20 cellular contexts compared by ENCODE assay signal in the genomic region with DNA sequence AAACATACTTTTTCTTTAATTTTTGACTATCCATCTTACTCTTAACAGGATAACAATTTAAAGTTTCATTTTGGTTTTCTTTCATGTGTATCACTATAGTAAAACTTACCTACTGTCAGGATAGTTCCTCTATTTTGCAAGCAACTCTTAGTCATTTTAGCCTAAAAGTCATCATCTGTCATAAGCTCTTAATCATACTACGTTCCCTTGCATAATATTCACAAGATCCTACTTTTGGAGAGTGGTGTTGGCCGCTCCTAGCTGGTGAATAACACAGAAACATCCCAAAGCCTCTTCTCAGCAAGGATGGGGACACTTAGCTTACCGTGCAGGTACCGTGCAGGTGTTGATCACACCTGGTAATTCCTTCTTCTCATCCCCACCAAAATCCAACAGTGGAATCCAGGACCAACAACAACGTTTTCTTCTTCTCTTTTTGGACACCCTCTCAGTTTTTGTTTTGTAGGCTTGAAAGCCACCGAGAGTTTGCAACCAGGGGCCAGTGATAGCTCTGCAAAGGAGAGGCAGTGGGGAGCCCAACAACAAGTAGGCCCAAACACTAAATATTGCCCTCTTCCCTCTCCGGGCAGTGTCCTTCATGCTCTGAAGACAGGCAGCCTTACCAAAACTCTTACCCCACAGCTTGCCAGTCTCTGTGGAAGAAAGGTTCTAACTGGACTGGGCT. TPM values are rescaled to one million over a fixed set of nuclear protein-coding genes. Genes with fewer than 3 reads are reported as not detected.
DNase-seq lines count a peak whose midpoint lies in the region; ATAC-seq and TF ChIP-seq lines count a peak whose summit lies in the region.
"Had no signal": no experiment of that assay in that cellular context is flagged by ENCODE, and none has a peak within 500 bp of the region (broad histone marks: within the 10 kb centered on the region; RNA-seq: fewer than 3 reads in every experiment).

No MANE protein-coding gene starts in this region.

- no peak for TF ChIP-seq POLR2A in gastrocnemius medialis (IDR thresholded peaks at IDR 0.05)

- in situ Hi-C loops in gastrocnemius medialis (cut with MboI; ENCODE audit: low sequenced_read_pairs in 4 of 4), result no loop called here

- H3K4me3 ChIP-seq in gastrocnemius medialis, result peak overlapping the region; percentile 26 to 46 (median 34)
- H3K4me3 ChIP-seq: upper lobe of right lung had no signal

- H3K27me3 ChIP-seq in gastrocnemius medialis, result no peaks in the 10 kb centered on the region
- H3K27me3 ChIP-seq: upper lobe of right lung had no signal

- TF ChIP-seq CTCF in gastrocnemius medialis (IDR thresholded peaks at IDR 0.05 in 4 of 5, conservative IDR thresholded peaks at IDR 0.05 in 1 of 5), result no peak

- H3K36me3 ChIP-seq in gastrocnemius medialis, result no peaks in the 10 kb centered on the region
- H3K36me3 ChIP-seq: upper lobe of right lung had no signal

- H3K27me3 Mint-ChIP-seq in activated CD8-positive, alpha-beta memory T cell treated with anti-CD3 and anti-CD28 coated beads, Interleukin-2, amount 10 ng/mL, durations not matched to agents 7 days and 5 days, result no peaks in the 10 kb centered on the region
- H3K27me3 Mint-ChIP-seq in activated naive CD4-positive, alpha-beta T cell treated with anti-CD3 and anti-CD28 coated beads, Interleukin-2, amount 10 ng/mL, durations not matched to agents 7 days and 5 days, result no peaks in the 10 kb centered on the region
- H3K27me3 Mint-ChIP-seq: activated CD4-positive, alpha-beta T cell treated with anti-CD3 and anti-CD28 coated beads, Interleukin-2, amount 10 ng/mL, durations not matched to agents 7 days and 5 days had no signal

- intact Hi-C loops in gastrocnemius medialis (cut with DNase I; ENCODE audit: low total_unique reads), result loop anchor here (2.0 to 5.0 kb wide), 2 partner anchors 45 to 142 kb away; no protein-coding TSS in a partner anchor

- peaks cover 34 to 56% of the 10 kb centered on the region in 2 donors for H3K4me1 ChIP-seq in gastrocnemius medialis
- H3K4me1 ChIP-seq: upper lobe of right lung had no signal

- H3K36me3 Mint-ChIP-seq in activated CD8-positive, alpha-beta memory T cell treated with anti-CD3 and anti-CD28 coated beads, Interleukin-2, amount 10 ng/mL, durations not matched to agents 7 days and 5 days, result peaks cover 18% of the 10 kb centered on the region
- H3K36me3 Mint-ChIP-seq in activated naive CD4-positive, alpha-beta T cell treated with anti-CD3 and anti-CD28 coated beads, Interleukin-2, amount 10 ng/mL, durations not matched to agents 7 days and 5 days, result peaks cover 2% of the 10 kb centered on the region
- H3K36me3 Mint-ChIP-seq: mesothelial cell of epicardium had no signal

- no peak for DNase-seq in activated CD8-positive, alpha-beta memory T cell treated with anti-CD3 and anti-CD28 coated beads, Interleukin-2, amount 10 ng/mL, durations not matched to agents 7 days and 5 days
- DNase-seq in activated CD8-positive, alpha-beta memory T cell treated with anti-CD3 and anti-CD28 coated beads, Interleukin-2, amount 50 U/mL, for 4 hours, result no peak
- DNase-seq in RKO (ENCODE audit: low spot score) (peak; percentile 50), epithelial cell of prostate (ENCODE audit: low read depth, low spot score) (peak; percentile 20), gastrocnemius medialis (no peak), Ammon's horn (ENCODE audit: low spot score) (no peak)
- no peak for DNase-seq in activated naive CD4-positive, alpha-beta T cell treated with anti-CD3 and anti-CD28 coated beads, Interleukin-2, amount 10 ng/mL, durations not matched to agents 7 days and 5 days
- DNase-seq: activated CD4-positive, alpha-beta T cell treated with anti-CD3 and anti-CD28 coated beads, Interleukin-2, amount 10 ng/mL, durations not matched to agents 7 days and 5 days; activated naive CD4-positive, alpha-beta T cell; Calu3; effector CD8-positive, alpha-beta T cell; NCI-H1436 treated with DMSO at 0.1 percent for 48 hours; NCI-H2171; nephron progenitor cell; stimulated activated CD4-positive, alpha-beta T cell treated with anti-CD3 and anti-CD28 coated beads, Interleukin-4, amount 100 ng/mL, for 24 hours; upper lobe of right lung had no signal

- CTCF ChIA-PET in activated CD8-positive, alpha-beta memory T cell treated with anti-CD3 and anti-CD28 coated beads, Interleukin-2, amount 10 ng/mL, durations not matched to agents 7 days and 5 days (lab: Charles Lee), result interaction anchor here (1.3 kb wide), 1 partner anchor 45 kb away, joined by 3 read pairs; no protein-coding TSS in a partner anchor
- CTCF ChIA-PET in activated naive CD4-positive, alpha-beta T cell treated with anti-CD3 and anti-CD28 coated beads, Interleukin-2, amount 10 ng/mL, durations not matched to agents 7 days and 5 days (lab: Charles Lee), result interaction anchor here (0.9 kb wide), 1 partner anchor 25 kb away, joined by 4 read pairs; no protein-coding TSS in a partner anchor

- H3K27ac ChIP-seq in epithelial cell of prostate (no peak overlapping the region), gastrocnemius medialis (peak overlapping the region; percentile 84 to 92 (median 86))
- H3K27ac ChIP-seq: 22Rv1, upper lobe of right lung had no signal

- no peaks in the 10 kb centered on the region for H3K9me3 ChIP-seq in gastrocnemius medialis
- H3K9me3 ChIP-seq: upper lobe of right lung had no signal

- no peak overlapping the region for H3K4me3 Mint-ChIP-seq in activated CD8-positive, alpha-beta memory T cell treated with anti-CD3 and anti-CD28 coated beads, Interleukin-2, amount 10 ng/mL, durations not matched to agents 7 days and 5 days
- H3K4me3 Mint-ChIP-seq in activated naive CD4-positive, alpha-beta T cell treated with anti-CD3 and anti-CD28 coated beads, Interleukin-2, amount 10 ng/mL, durations not matched to agents 7 days and 5 days, result no peak overlapping the region
- H3K4me3 Mint-ChIP-seq: activated CD4-positive, alpha-beta T cell treated with anti-CD3 and anti-CD28 coated beads, Interleukin-2, amount 10 ng/mL, durations not matched to agents 7 days and 5 days; mesothelial cell of epicardium; nephron progenitor cell had no signal

- H3K9me3 Mint-ChIP-seq in activated CD8-positive, alpha-beta memory T cell treated with anti-CD3 and anti-CD28 coated beads, Interleukin-2, amount 10 ng/mL, durations not matched to agents 7 days and 5 days (ENCODE audit: low read depth), result peaks cover 2% of the 10 kb centered on the region
- H3K9me3 Mint-ChIP-seq in activated naive CD4-positive, alpha-beta T cell treated with anti-CD3 and anti-CD28 coated beads, Interleukin-2, amount 10 ng/mL, durations not matched to agents 7 days and 5 days, result no peaks in the 10 kb centered on the region
- H3K9me3 Mint-ChIP-seq: activated CD4-positive, alpha-beta T cell treated with anti-CD3 and anti-CD28 coated beads, Interleukin-2, amount 10 ng/mL, durations not matched to agents 7 days and 5 days had no signal

- peak overlapping the region; percentile 21 for H3K27ac Mint-ChIP-seq in activated CD8-positive, alpha-beta memory T cell treated with anti-CD3 and anti-CD28 coated beads, Interleukin-2, amount 10 ng/mL, durations not matched to agents 7 days and 5 days
- no peak overlapping the region for H3K27ac Mint-ChIP-seq in activated naive CD4-positive, alpha-beta T cell treated with anti-CD3 and anti-CD28 coated beads, Interleukin-2, amount 10 ng/mL, durations not matched to agents 7 days and 5 days
- H3K27ac Mint-ChIP-seq: activated CD4-positive, alpha-beta T cell treated with anti-CD3 and anti-CD28 coated beads, Interleukin-2, amount 10 ng/mL, durations not matched to agents 7 days and 5 days; mesothelial cell of epicardium; nephron progenitor cell had no signal

- ATAC-seq in activated CD8-positive, alpha-beta memory T cell treated with anti-CD3 and anti-CD28 coated beads, Interleukin-2, amount 10 ng/mL, durations not matched to agents 7 days and 5 days, result no peak
- ATAC-seq in gastrocnemius medialis (peak; percentile 16 to 48), HG03457 (IDR thresholded peaks at IDR 0.05; ENCODE audit: unreplicated experiment) (no peak)
- ATAC-seq: upper lobe of right lung had no signal

- H3K4me1 Mint-ChIP-seq in activated CD8-positive, alpha-beta memory T cell treated with anti-CD3 and anti-CD28 coated beads, Interleukin-2, amount 10 ng/mL, durations not matched to agents 7 days and 5 days, result peaks cover 8% of the 10 kb centered on the region
- peaks cover 3% of the 10 kb centered on the region for H3K4me1 Mint-ChIP-seq in activated naive CD4-positive, alpha-beta T cell treated with anti-CD3 and anti-CD28 coated beads, Interleukin-2, amount 10 ng/mL, durations not matched to agents 7 days and 5 days
- H3K4me1 Mint-ChIP-seq: activated CD4-positive, alpha-beta T cell treated with anti-CD3 and anti-CD28 coated beads, Interleukin-2, amount 10 ng/mL, durations not matched to agents 7 days and 5 days; nephron progenitor cell had no signal

RNA-seq across cellular contexts. Expression of a gene that starts 0.4 kb away (rescaled TPM):
- total RNA-seq in activated CD8-positive, alpha-beta memory T cell treated with anti-CD3 and anti-CD28 coated beads, Interleukin-2, amount 10 ng/mL, durations not matched to agents 7 days and 5 days, result 10 to 100 TPM in 1 of 2 experiments, 1 to 10 TPM in 1; 2.4 to 15.5 TPM
- 100 to 1,000 TPM in 2 of 4 donors, 10 to 100 TPM in 2; 87.1 to 115 (median 99.6) TPM for total RNA-seq in gastrocnemius medialis
- total RNA-seq: RPMI7951 had no signal

Comparison
In these comparisons a context has a peak if more than half of its experiments do, and no peak if none do; other contexts are left out.
1. ATAC-seq: peak in gastrocnemius medialis (2 of 2); none in activated CD8-positive, alpha-beta memory T cell treated with anti-CD3 and anti-CD28 coated beads, Interleukin-2, amount 10 ng/mL, durations not matched to agents 7 days and 5 days (single experiment) and HG03457 (single experiment).
2. DNase-seq: peak in RKO (single experiment) and epithelial cell of prostate (single experiment); none in activated CD8-positive, alpha-beta memory T cell treated with anti-CD3 and anti-CD28 coated beads, Interleukin-2, amount 10 ng/mL, durations not matched to agents 7 days and 5 days (single experiment), activated CD8-positive, alpha-beta memory T cell treated with anti-CD3 and anti-CD28 coated beads, Interleukin-2, amount 50 U/mL, for 4 hours (single experiment), gastrocnemius medialis (0 of 2), activated naive CD4-positive, alpha-beta T cell treated with anti-CD3 and anti-CD28 coated beads, Interleukin-2, amount 10 ng/mL, durations not matched to agents 7 days and 5 days (single experiment) and Ammon's horn (single experiment).
3. RNA of a gene that starts 0.4 kb away (total RNA-seq): 87.1 to 115 TPM in gastrocnemius medialis; 2.4 to 15.5 TPM in activated CD8-positive, alpha-beta memory T cell treated with anti-CD3 and anti-CD28 coated beads, Interleukin-2, amount 10 ng/mL, durations not matched to agents 7 days and 5 days; every median in the first group is over 4 times any median in the second.